ENCODE assay signal across 8 cellular contexts in the genomic region with DNA sequence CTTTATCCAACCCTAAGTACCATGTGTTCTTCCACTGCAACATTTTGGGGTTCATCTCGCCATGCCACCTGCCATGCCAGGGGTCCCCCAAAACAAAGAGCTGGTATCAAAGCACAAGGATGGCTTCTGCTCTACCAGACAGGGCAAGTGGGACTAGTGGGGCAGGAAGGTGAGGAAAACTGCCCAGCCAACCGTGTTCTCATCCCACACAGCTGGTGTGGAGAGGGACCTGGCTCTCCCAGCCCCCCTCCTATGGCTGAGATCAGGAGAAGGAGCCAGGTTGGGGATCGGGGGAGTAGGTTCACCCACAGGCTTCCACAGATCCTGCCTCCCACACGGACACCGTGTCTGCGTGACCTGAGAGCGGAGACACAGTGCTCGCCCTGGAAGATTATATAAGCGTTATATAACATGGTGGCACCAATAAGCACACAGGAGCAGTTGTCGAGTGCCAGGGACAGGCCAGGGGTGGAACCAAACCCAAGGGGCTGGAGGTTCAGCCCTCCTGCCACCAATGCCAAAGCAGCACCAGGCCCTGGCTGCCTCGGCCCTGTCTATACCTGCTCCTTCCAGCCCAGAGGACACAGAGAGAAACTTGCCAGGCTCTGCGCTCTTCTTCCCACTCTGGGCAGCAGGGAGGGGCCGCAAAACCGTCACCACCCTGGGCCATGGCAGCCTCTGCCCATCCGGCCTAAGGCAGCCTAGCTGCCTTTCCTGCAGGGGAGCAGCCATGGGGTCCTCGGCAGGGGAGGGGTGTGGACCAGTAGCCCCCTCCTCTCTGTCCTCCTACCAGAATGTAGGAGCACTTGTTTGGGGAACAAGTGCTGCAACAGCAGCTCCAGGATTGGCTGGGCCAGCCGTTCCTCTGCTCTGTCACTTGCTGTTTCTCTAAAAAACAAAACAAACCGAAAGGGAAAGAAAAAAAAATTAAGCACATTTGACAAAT. TPM values are rescaled to one million over a fixed set of nuclear protein-coding genes. Genes with fewer than 3 reads are reported as not detected.
DNase-seq lines count a peak whose midpoint lies in the region; ATAC-seq and TF ChIP-seq lines count a peak whose summit lies in the region.

No MANE protein-coding gene starts in this region.

- CTCF ChIA-PET in GM10248 (lab: Yijun Ruan, JAX): interaction anchor here (0.9 to 25.9 kb wide), 11 partner anchors 8 to 107 kb away, joined by 3 to 661 read pairs (median 12); no protein-coding TSS in a partner anchor
- CTCF ChIA-PET in activated CD8-positive, alpha-beta T cell treated with anti-CD3 and anti-CD28 coated beads for 36 hours (lab: Charles Lee): interaction anchor here (1.2 to 19.4 kb wide), 12 partner anchors 9 to 95 kb away, joined by 4 to 387 read pairs (median 18); a partner anchor contains a TSS

- H3K9me3 Mint-ChIP-seq in activated CD8-positive, alpha-beta T cell treated with anti-CD3 and anti-CD28 coated beads for 36 hours: no peaks in the 10 kb centered on the region
- H3K9me3 Mint-ChIP-seq in neural crest cell: no peaks in the 10 kb centered on the region

- peaks cover 0 to 40% (median 3%) of the 10 kb centered on the region in 3 donors for H3K36me3 ChIP-seq in esophagus squamous epithelium

- peak; percentile 31 for DNase-seq in GM10248 (ENCODE audit: extremely low spot score)
- DNase-seq in activated CD8-positive, alpha-beta T cell treated with anti-CD3 and anti-CD28 coated beads for 36 hours: peak; percentile 45
- DNase-seq in esophagus squamous epithelium (lab: John Stamatoyannopoulos, UW): no peak
- DNase-seq in neural crest cell (ENCODE audit: low read depth, low spot score): no peak
- no peak for DNase-seq in DMS114 treated with DMSO at 0.1 percent for 48 hours (lab: John Stamatoyannopoulos, UW; ENCODE audit: unreplicated experiment)
- no peak for DNase-seq in EL

- H3K4me1 Mint-ChIP-seq in activated CD8-positive, alpha-beta T cell treated with anti-CD3 and anti-CD28 coated beads for 36 hours (ENCODE audit: low read depth): peaks cover 83% of the 10 kb centered on the region
- peaks cover 13% of the 10 kb centered on the region for H3K4me1 Mint-ChIP-seq in neural crest cell

- H3K27ac ChIP-seq in esophagus squamous epithelium: peak overlapping the region; percentile 95 to 98 (median 96)

- 18 to 24% methylated on average over 6 to 16 of the region's 18 CpGs for WGBS in esophagus squamous epithelium, 2 donors

- peak; percentile 15 for ATAC-seq in activated CD8-positive, alpha-beta T cell treated with anti-CD3 and anti-CD28 coated beads for 36 hours
- no peak for ATAC-seq in HG03378 (IDR thresholded peaks at IDR 0.05; ENCODE audit: unreplicated experiment)
- ATAC-seq in GM18517 (IDR thresholded peaks at IDR 0.05; ENCODE audit: unreplicated experiment): no peak

- TF ChIP-seq CTCF in GM10248 (IDR thresholded peaks at IDR 0.05; ENCODE audit: control extremely low read depth, extremely low read depth, low read depth, missing control alignments) (no peak), esophagus squamous epithelium (IDR thresholded peaks at IDR 0.05) (no peak), neural crest cell (conservative IDR thresholded peaks at IDR 0.05) (no peak)
- TF ChIP-seq CTCF in activated CD8-positive, alpha-beta T cell treated with anti-CD3 and anti-CD28 coated beads for 36 hours (IDR thresholded peaks at IDR 0.05): no peak

- H3K27me3 Mint-ChIP-seq in activated CD8-positive, alpha-beta T cell treated with anti-CD3 and anti-CD28 coated beads for 36 hours: no peaks in the 10 kb centered on the region
- H3K27me3 Mint-ChIP-seq in neural crest cell (ENCODE audit: low read depth): peaks cover 7% of the 10 kb centered on the region

- peaks cover 44% of the 10 kb centered on the region for H3K36me3 Mint-ChIP-seq in activated CD8-positive, alpha-beta T cell treated with anti-CD3 and anti-CD28 coated beads for 36 hours (ENCODE audit: low read depth)
- H3K36me3 Mint-ChIP-seq in neural crest cell (ENCODE audit: low read depth): peaks cover 5% of the 10 kb centered on the region

- intact Hi-C loops in activated CD8-positive, alpha-beta T cell treated with anti-CD3 and anti-CD28 coated beads for 36 hours (cut with micrococcal nuclease): no loop called here
- intact Hi-C loops in esophagus squamous epithelium (cut with DNase I): loop anchor here (5.0 kb wide), 1 partner anchor 40 kb away; no protein-coding TSS in a partner anchor

- no peaks in the 10 kb centered on the region for H3K9me3 ChIP-seq in esophagus squamous epithelium

- no peaks in the 10 kb centered on the region for H3K27me3 ChIP-seq in esophagus squamous epithelium

- H3K4me3 Mint-ChIP-seq in activated CD8-positive, alpha-beta T cell treated with anti-CD3 and anti-CD28 coated beads for 36 hours: peak overlapping the region; percentile 91
- H3K4me3 Mint-ChIP-seq in neural crest cell: peak overlapping the region; percentile 85

- peak in 2 of 4 donors; percentile 23 to 52 for TF ChIP-seq POLR2A in esophagus squamous epithelium (IDR thresholded peaks at IDR 0.05)

- peaks cover 42 to 95% (median 47%) of the 10 kb centered on the region in 3 donors for H3K4me1 ChIP-seq in esophagus squamous epithelium

- POLR2A ChIA-PET in GM10248 (lab: Yijun Ruan, JAX): interaction anchor here (3.9 kb wide), 1 partner anchor 45 kb away, joined by 18 read pairs; no protein-coding TSS in a partner anchor
- POLR2A ChIA-PET in activated CD8-positive, alpha-beta T cell treated with anti-CD3 and anti-CD28 coated beads for 36 hours (lab: Charles Lee): interaction anchor here (0.6 to 3.5 kb wide), 13 partner anchors 11 to 95 kb away, joined by 3 to 28 read pairs (median 5); no protein-coding TSS in a partner anchor

- H3K27ac Mint-ChIP-seq in activated CD8-positive, alpha-beta T cell treated with anti-CD3 and anti-CD28 coated beads for 36 hours: peak overlapping the region; percentile 79
- no peak overlapping the region for H3K27ac Mint-ChIP-seq in neural crest cell (ENCODE audit: unreplicated experiment)

- peak overlapping the region; percentile 69 to 95 (median 84) for H3K4me3 ChIP-seq in esophagus squamous epithelium

RNA-seq across cellular contexts. Expression of a gene that starts 43.5 kb away (rescaled TPM):
- total RNA-seq in activated CD8-positive, alpha-beta T cell treated with anti-CD3 and anti-CD28 coated beads for 36 hours: under 1 TPM; 0.04 to 0.05 TPM
- total RNA-seq in esophagus squamous epithelium (10 to 100 TPM in 2 of 4 donors, 1 to 10 TPM in 2; 1.3 to 32.2 (median 11.0) TPM), neural crest cell (0.14 and 0.26 TPM in 2 replicates)

Comparison
In these comparisons a context has a peak if more than half of its experiments do, and no peak if none do; other contexts are left out.
1. DNase-seq: peak in GM10248 (single experiment) and activated CD8-positive, alpha-beta T cell treated with anti-CD3 and anti-CD28 coated beads for 36 hours (single experiment); none in esophagus squamous epithelium (single experiment), neural crest cell (single experiment), DMS114 treated with DMSO at 0.1 percent for 48 hours (single experiment) and EL (single experiment).